Comparison of ENCODE assay signal across 10 cellular contexts in genomic region chr3:184765730-184766074, GRCh38. TPM values are rescaled to one million over a fixed set of nuclear protein-coding genes. Genes with fewer than 3 reads are reported as not detected.
A peak's percentile ranks its signal among the peaks of the same experiment; 100 is the strongest.
DNase-seq lines count a peak whose midpoint lies in the region; ATAC-seq, FAIRE-seq and TF ChIP-seq lines count a peak whose summit lies in the region.
"Had no signal": no experiment of that assay in that cellular context is flagged by ENCODE, and none has a peak within 500 bp of the region (broad histone marks: within the 10 kb centered on the region; RNA-seq: fewer than 3 reads in every experiment).

No MANE protein-coding gene starts in this region.

- FAIRE-seq in kidney (lab: Jason Lieb, UNC): no peak

- TF ChIP-seq POLR2A in NB4 (IDR thresholded peaks at IDR 0.05; ENCODE audit: extremely low read depth, insufficient read length): no peak

- no peaks in the 10 kb centered on the region for H3K36me3 ChIP-seq in kidney (ENCODE audit: control insufficient read depth in 1 of 2, insufficient read depth in 2 of 2, low read length in 2 of 2)

- no peak overlapping the region for H3K9ac ChIP-seq in kidney (ENCODE audit: low read length in 2 of 2)

- peak; percentile 83 for ATAC-seq in GM21576 (IDR thresholded peaks at IDR 0.05; ENCODE audit: unreplicated experiment)
- no peak for ATAC-seq in activated T-cell treated with anti-CD3 and anti-CD28 coated beads, Interleukin-2, amount 50 U/mL, for 4 hours

- H3K36me3 Mint-ChIP-seq in activated T-cell treated with anti-CD3 and anti-CD28 coated beads, Interleukin-2, amount 50 U/mL, for 4 hours (ENCODE audit: insufficient read depth): no peaks in the 10 kb centered on the region

- no peak overlapping the region for H3K27ac ChIP-seq in kidney (ENCODE audit: low read depth in 2 of 2, low read length in 2 of 2)

- no peak overlapping the region for H3K4me3 Mint-ChIP-seq in activated T-cell treated with anti-CD3 and anti-CD28 coated beads, Interleukin-2, amount 50 U/mL, for 4 hours

- H3K27me3 Mint-ChIP-seq in activated T-cell treated with anti-CD3 and anti-CD28 coated beads, Interleukin-2, amount 50 U/mL, for 4 hours (ENCODE audit: low read depth): peaks cover 11% of the 10 kb centered on the region

- TF ChIP-seq CTCF in NB4 (IDR thresholded peaks at IDR 0.05; ENCODE audit: low read depth, low read length) (no peak), kidney (IDR thresholded peaks at IDR 0.05; ENCODE audit: borderline replicate concordance, extremely low read depth, insufficient read depth) (no peak)

- H3K4me1 Mint-ChIP-seq in activated T-cell treated with anti-CD3 and anti-CD28 coated beads, Interleukin-2, amount 50 U/mL, for 4 hours (ENCODE audit: low read depth): no peaks in the 10 kb centered on the region

- intact Hi-C loops in kidney (cut with DNase I): no loop called here

- peaks cover 0 to 7% of the 10 kb centered on the region in 2 donors for H3K4me1 ChIP-seq in kidney (ENCODE audit: control insufficient read depth in 1 of 2, insufficient read depth in 1 of 2, low read depth in 1 of 2, low read length in 2 of 2)

- no peaks in the 10 kb centered on the region for H3K9me3 Mint-ChIP-seq in activated T-cell treated with anti-CD3 and anti-CD28 coated beads, Interleukin-2, amount 50 U/mL, for 4 hours

- H3K9me3 ChIP-seq in kidney (ENCODE audit: control insufficient read depth in 1 of 2, low read length in 2 of 2): no peaks in the 10 kb centered on the region

- peak; percentile 84 for DNase-seq in CD1c-positive myeloid dendritic cell (ENCODE audit: extremely low spot score)
- peak; percentile 73 for DNase-seq in NB4 (ENCODE audit: low read depth)
- peak; percentile 8 for DNase-seq in kidney
- DNase-seq in NCI-H526 (lab: John Stamatoyannopoulos, UW): no peak
- no peak for DNase-seq in activated T-cell treated with anti-CD3 and anti-CD28 coated beads, Interleukin-2, amount 50 U/mL, for 4 hours
- no peak for DNase-seq in DMS 273 (lab: John Stamatoyannopoulos, UW; ENCODE audit: unreplicated experiment)
- no peak for DNase-seq in retina
- DNase-seq: glutamatergic neuron, NCI-H69 had no signal

- H3K4me3 ChIP-seq in NB4 (ENCODE audit: low read depth, low read length) (no peak overlapping the region), kidney (ENCODE audit: low read length in 2 of 2) (no peak overlapping the region)

RNA-seq across cellular contexts. Expression of gene VPS8, which starts 46.3 kb away (rescaled TPM):
- 55.0 TPM for total RNA-seq in kidney
- polyA plus RNA-seq in kidney (ENCODE audit: insufficient read depth, low read depth, low replicate concordance): 10.8 TPM
- total RNA-seq in activated T-cell treated with anti-CD3 and anti-CD28 coated beads, Interleukin-2, amount 50 U/mL, for 4 hours: 10 to 100 TPM; 13.2 to 18.4 (median 17.6) TPM

RNA-seq across cellular contexts. Expression of gene MAGEF1, which starts 53.8 kb away (rescaled TPM):
- total RNA-seq in kidney: 37.9 TPM
- 50.0 TPM for polyA plus RNA-seq in kidney (ENCODE audit: insufficient read depth, low read depth, low replicate concordance)
- total RNA-seq in activated T-cell treated with anti-CD3 and anti-CD28 coated beads, Interleukin-2, amount 50 U/mL, for 4 hours: 10 to 100 TPM; 24.8 to 27.6 (median 25.7) TPM

Comparison
In these comparisons a context has a peak if more than half of its experiments do, and no peak if none do; other contexts are left out.
1. DNase-seq: peak in CD1c-positive myeloid dendritic cell (single experiment), NB4 (single experiment) and kidney (single experiment); none in NCI-H526 (0 of 2), activated T-cell treated with anti-CD3 and anti-CD28 coated beads, Interleukin-2, amount 50 U/mL, for 4 hours (single experiment), DMS 273 (single experiment) and retina (single experiment).